ENCODE assay signal across 18 cellular contexts in the genomic region with DNA sequence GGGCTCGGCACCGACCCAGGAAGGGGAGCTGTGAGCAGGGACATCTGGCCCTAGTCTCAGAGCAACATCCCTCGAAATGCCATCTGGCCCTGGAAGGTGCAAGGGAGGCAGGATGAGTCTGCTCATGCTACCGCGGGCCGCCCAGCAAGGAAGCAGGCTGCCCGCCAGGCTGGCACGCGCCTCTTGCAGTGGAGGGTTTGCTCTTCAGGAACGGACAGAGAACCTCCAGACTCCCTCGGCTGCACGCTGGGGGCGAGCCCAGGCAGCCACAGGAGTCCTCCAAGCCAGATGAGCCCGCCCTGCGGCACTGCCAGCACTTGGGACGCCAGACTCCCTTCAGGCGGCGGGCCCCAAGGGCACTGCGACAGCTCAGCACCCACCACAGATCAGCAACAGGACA. TPM values are rescaled to one million over a fixed set of nuclear protein-coding genes. Genes with fewer than 3 reads are reported as not detected.
DNase-seq lines count a peak whose midpoint lies in the region; ATAC-seq, FAIRE-seq and TF ChIP-seq lines count a peak whose summit lies in the region.
"Had no signal": no experiment of that assay in that cellular context is flagged by ENCODE, and none has a peak within 500 bp of the region (broad histone marks: within the 10 kb centered on the region; RNA-seq: fewer than 3 reads in every experiment).

No MANE protein-coding gene starts in this region.

- H3K27ac ChIP-seq in HepG2 (ENCODE audit: extremely low read length, insufficient read depth, low read length): no peak overlapping the region
- no peak overlapping the region for H3K27ac ChIP-seq in right lobe of liver
- H3K27ac ChIP-seq: A549; BLaER1 treated with 17β-estradiol and CSF1 and Interleukin-3, amounts not matched to agents 10 nM and 100 nM; PC-9; SJSA1 had no signal

- BruUV-seq in HepG2 (replicated peaks; lab: Mats Ljungman, UMichigan): no TSS peak

- no peak for TF ChIP-seq RAD21 in HepG2 (CRISPR knock-in tag; IDR thresholded peaks at IDR 0.05)

- H3K4me1 ChIP-seq in HepG2 (ENCODE audit: insufficient read depth, low read length) (no peaks in the 10 kb centered on the region), right lobe of liver (peaks cover 0 to 14% (median 5%) of the 10 kb centered on the region in 4 donors), BE2C (peaks cover 5% of the 10 kb centered on the region; the same call in 1 of the 2 replicates)
- H3K4me1 ChIP-seq: HAP-1, SJSA1 had no signal

- H3K4me2 ChIP-seq in HepG2 (ENCODE audit: low read depth, low read length): no peak overlapping the region
- H3K4me2 ChIP-seq: A549; BLaER1 treated with 17β-estradiol and CSF1 and Interleukin-3, amounts not matched to agents 10 nM and 100 nM; PC-9 had no signal

- no peak overlapping the region for H3K9ac ChIP-seq in HepG2 (ENCODE audit: insufficient read depth, low read depth, low read length)

- H3K27me3 ChIP-seq in HepG2 (ENCODE audit: control insufficient read depth in 1 of 2, insufficient read depth in 2 of 2, low read length in 2 of 2) (no peaks in the 10 kb centered on the region), right lobe of liver (no peaks in the 10 kb centered on the region), BE2C (no peaks in the 10 kb centered on the region)
- H3K27me3 ChIP-seq: BLaER1 treated with 17β-estradiol and CSF1 and Interleukin-3, amounts not matched to agents 10 nM and 100 nM; SJSA1 had no signal

- TF ChIP-seq POLR2A in HepG2 (IDR thresholded peaks at IDR 0.05; ENCODE audit: insufficient read depth in 1 of 2, low read depth in 2 of 2, low read length in 2 of 2): no peak
- no peak for TF ChIP-seq POLR2A in right lobe of liver (IDR thresholded peaks at IDR 0.05)

- H4K20me1 ChIP-seq in HepG2 (ENCODE audit: insufficient read depth, low read length): no peaks in the 10 kb centered on the region

- peaks cover 38 to 50% of the 10 kb centered on the region in 2 experiments for H3K36me3 ChIP-seq in HepG2 (replicated peaks in 1 of 2; ENCODE audit: control insufficient read depth in 1 of 2, insufficient read depth in 2 of 2, low read length in 2 of 2)
- peaks cover 0 to 56% (median 24%) of the 10 kb centered on the region in 4 donors for H3K36me3 ChIP-seq in right lobe of liver
- peaks cover 86% of the 10 kb centered on the region for H3K36me3 ChIP-seq in BE2C

- POLR2A ChIA-PET in HepG2 (lab: Yijun Ruan, JAX): no interaction called here

- H3K79me2 ChIP-seq in HepG2 (ENCODE audit: insufficient read depth, low read length): no peaks in the 10 kb centered on the region

- ATAC-seq in HepG2 (no peak), right lobe of liver (no peak), GM21717 (IDR thresholded peaks at IDR 0.05; ENCODE audit: unreplicated experiment) (no peak)
- ATAC-seq: A549; CD8-positive, alpha-beta T cell had no signal

- no peak for TF ChIP-seq CTCF in HepG2 (CRISPR knock-in tag; IDR thresholded peaks at IDR 0.05)
- TF ChIP-seq CTCF in right lobe of liver (IDR thresholded peaks at IDR 0.05): no peak
- no peak for TF ChIP-seq CTCF in BE2C (IDR thresholded peaks at IDR 0.05; ENCODE audit: low read depth, low read length)

- in situ Hi-C loops in HepG2 (cut with HindIII; ENCODE audit: extremely low pct_ligation_motif_present, low pct_unique_long_range_greater_than_20kb): loop anchor here (5.0 kb wide), 1 partner anchor 45 kb away; no protein-coding TSS in a partner anchor

- DNase-seq in HepG2 (ENCODE audit: low spot score) (no peak), right lobe of liver (no peak), NCI-H446 treated with DMSO at 0.1 percent for 48 hours (lab: John Stamatoyannopoulos, UW) (peak; percentile 80), cerebellar nuclear complex (lab: John Stamatoyannopoulos, UW) (peak; percentile 7 to 20), T-helper 1 cell (no peak), BE2C (no peak)
- DNase-seq: Calu3; CD8-positive, alpha-beta T cell; NCI-H1092 treated with DMSO at 0.1 percent for 48 hours; NCI-H146; NCI-H2081 treated with DMSO at 0.1 percent for 48 hours; NCI-H526; PC-9 had no signal

- FAIRE-seq in HepG2 (lab: Jason Lieb, UNC): no peak
- FAIRE-seq: A549 had no signal

- H2AFZ ChIP-seq in HepG2 (ENCODE audit: low read length): no peak overlapping the region
- H2AFZ ChIP-seq: PC-9 had no signal

- WGBS in HepG2 (ENCODE audit: low lambda C conversion rate): 91% methylated on average over 6 of the region's 19 CpGs
- no CpG with 5 or more reads among the region's 19 CpGs for WGBS in right lobe of liver (ENCODE audit: insufficient coverage, low coverage, low lambda C conversion rate, missing lambda C conversion rate)

- intact Hi-C loops in HepG2 (cut with micrococcal nuclease; ENCODE audit: unreplicated experiment) (no loop called here), right lobe of liver (cut with DNase I) (no loop called here)

- TF ChIP-seq EP300 in HepG2 (IDR thresholded peaks at IDR 0.05; ENCODE audit: low read depth in 2 of 2, low read length in 2 of 2) (no peak), HepG2 (CRISPR knock-in tag; IDR thresholded peaks at IDR 0.05; ENCODE audit: borderline replicate concordance) (no peak)

- no peaks in the 10 kb centered on the region for H3K9me3 ChIP-seq in HepG2 (ENCODE audit: low read length)
- no peaks in the 10 kb centered on the region for H3K9me3 ChIP-seq in right lobe of liver
- no peaks in the 10 kb centered on the region for H3K9me3 ChIP-seq in BE2C
- H3K9me3 ChIP-seq: A549; BLaER1 treated with 17β-estradiol and CSF1 and Interleukin-3, amounts not matched to agents 10 nM and 100 nM; HAP-1; SJSA1 had no signal

- CTCF ChIA-PET in HepG2 (lab: Yijun Ruan, JAX; ENCODE audit: low intra/inter-chr PET ratio, low total read pairs): no interaction called here

- H3K4me3 ChIP-seq in HepG2 (replicated peaks in 1 of 3; ENCODE audit: insufficient read depth in 1 of 3, low read depth in 2 of 3, low read length in 3 of 3) (no peak overlapping the region), right lobe of liver (no peak overlapping the region), BE2C (ENCODE audit: low read depth, low read length) (no peak overlapping the region)
- H3K4me3 ChIP-seq: A549; BLaER1 treated with 17β-estradiol and CSF1 and Interleukin-3, amounts not matched to agents 10 nM and 100 nM; HAP-1; PC-9; SJSA1 had no signal

RNA-seq across cellular contexts. Expression of gene ATP8B3, which starts 10.1 kb away (rescaled TPM):
- total RNA-seq in HepG2 (2016; rRNA removed; fragmentation: Illumina TruSeq; extraction: Trizol) (1.8 and 2.6 TPM in 2 replicates), right lobe of liver (1 to 10 TPM in 5 of 6 experiments, under 1 TPM in 1; 0.86 to 5.7 (median 3.1) TPM)
- total RNA-seq in HepG2 (2016; cell fraction: cytosol; rRNA removed; fragmentation: Illumina TruSeq; extraction: Trizol; ENCODE audit: low read depth): 0.35 and 0.40 TPM in 2 replicates
- 1.8 and 2.6 TPM in 2 replicates for total RNA-seq in HepG2 (2016; cell fraction: insoluble cytoplasmic fraction; rRNA removed; fragmentation: Illumina TruSeq; extraction: Trizol)
- total RNA-seq in HepG2 (2016; cell fraction: membrane; rRNA removed; fragmentation: Illumina TruSeq; extraction: Trizol): 1.2 and 1.7 TPM in 2 replicates
- total RNA-seq in HepG2 (2016; cell fraction: nucleus; rRNA removed; fragmentation: Illumina TruSeq; extraction: Trizol): 1.9 and 3.5 TPM in 2 replicates
- 5.8 and 5.9 TPM in 2 replicates for polyA plus RNA-seq in HepG2 (2011; rRNA removed)
- polyA plus RNA-seq in HepG2 (2011; cell fraction: cytosol; rRNA removed): 3.8 and 4.8 TPM in 2 replicates
- 10.6 and 12.8 TPM in 2 replicates for polyA plus RNA-seq in HepG2 (2011; cell fraction: nucleus; rRNA removed)
- polyA plus RNA-seq in HepG2 (2012): 2.4 and 2.5 TPM in 2 replicates
- polyA plus RNA-seq in HepG2 (2016; cell fraction: cytosol; fragmentation: Illumina TruSeq; extraction: Trizol; ENCODE audit: low read depth): 0.36 and 0.59 TPM in 2 replicates
- polyA plus RNA-seq in HepG2 (2016; cell fraction: insoluble cytoplasmic fraction; fragmentation: Illumina TruSeq; extraction: Trizol; ENCODE audit: low read depth): 1.1 and 2.2 TPM in 2 replicates
- 0.69 and 0.98 TPM in 2 replicates for polyA plus RNA-seq in HepG2 (2016; cell fraction: membrane; fragmentation: Illumina TruSeq; extraction: Trizol; ENCODE audit: low read depth)
- 9.6 and 11.4 TPM in 2 replicates for polyA plus RNA-seq in HepG2 (2016; cell fraction: nucleus; fragmentation: Illumina TruSeq; extraction: Trizol; ENCODE audit: insufficient read depth, low read depth)
- polyA minus RNA-seq in HepG2 (2011; rRNA and poly(A)+ RNA removed; ENCODE audit: low replicate concordance): 10.3 and 16.8 TPM in 2 replicates
- 4.6 and 5.4 TPM in 2 replicates for polyA minus RNA-seq in HepG2 (2011; cell fraction: cytosol; rRNA and poly(A)+ RNA removed)
- polyA minus RNA-seq in HepG2 (2011; cell fraction: nucleus; rRNA and poly(A)+ RNA removed): 2.7 and 3.0 TPM in 2 replicates
- 0.29 TPM for polyA plus RNA-seq in BE2C (2012; ENCODE audit: insufficient read depth, insufficient read length, low read depth)

RNA-seq across cellular contexts. Expression of gene REXO1, which starts 26.1 kb away (rescaled TPM):
- total RNA-seq in HepG2 (2016; rRNA removed; fragmentation: Illumina TruSeq; extraction: Trizol) (3.0 and 5.0 TPM in 2 replicates), right lobe of liver (10 to 100 TPM in 4 of 6 experiments, 1 to 10 TPM in 2; 8.0 to 17.7 (median 12.6) TPM)
- total RNA-seq in HepG2 (2016; cell fraction: cytosol; rRNA removed; fragmentation: Illumina TruSeq; extraction: Trizol; ENCODE audit: low read depth): 1.1 and 3.2 TPM in 2 replicates
- 4.1 and 5.2 TPM in 2 replicates for total RNA-seq in HepG2 (2016; cell fraction: insoluble cytoplasmic fraction; rRNA removed; fragmentation: Illumina TruSeq; extraction: Trizol)
- 3.9 and 4.2 TPM in 2 replicates for total RNA-seq in HepG2 (2016; cell fraction: membrane; rRNA removed; fragmentation: Illumina TruSeq; extraction: Trizol)
- 6.0 and 7.6 TPM in 2 replicates for total RNA-seq in HepG2 (2016; cell fraction: nucleus; rRNA removed; fragmentation: Illumina TruSeq; extraction: Trizol)
- 11.2 and 13.0 TPM in 2 replicates for polyA plus RNA-seq in HepG2 (2011; rRNA removed)
- polyA plus RNA-seq in HepG2 (2011; cell fraction: cytosol; rRNA removed): 8.7 and 9.8 TPM in 2 replicates
- polyA plus RNA-seq in HepG2 (2011; cell fraction: nucleus; rRNA removed): 91.1 and 123 TPM in 2 replicates
- 13.8 and 15.4 TPM in 2 replicates for polyA plus RNA-seq in HepG2 (2012)
- 1.7 and 1.8 TPM in 2 replicates for polyA plus RNA-seq in HepG2 (2016; cell fraction: cytosol; fragmentation: Illumina TruSeq; extraction: Trizol; ENCODE audit: low read depth)
- 7.3 and 10.0 TPM in 2 replicates for polyA plus RNA-seq in HepG2 (2016; cell fraction: insoluble cytoplasmic fraction; fragmentation: Illumina TruSeq; extraction: Trizol; ENCODE audit: low read depth)
- polyA plus RNA-seq in HepG2 (2016; cell fraction: membrane; fragmentation: Illumina TruSeq; extraction: Trizol; ENCODE audit: low read depth): 5.1 and 5.3 TPM in 2 replicates
- polyA plus RNA-seq in HepG2 (2016; cell fraction: nucleus; fragmentation: Illumina TruSeq; extraction: Trizol; ENCODE audit: insufficient read depth, low read depth): 39.5 and 44.1 TPM in 2 replicates
- polyA minus RNA-seq in HepG2 (2011; rRNA and poly(A)+ RNA removed; ENCODE audit: low replicate concordance): 16.3 and 19.1 TPM in 2 replicates
- polyA minus RNA-seq in HepG2 (2011; cell fraction: cytosol; rRNA and poly(A)+ RNA removed): 5.5 and 7.7 TPM in 2 replicates
- 9.3 and 10.8 TPM in 2 replicates for polyA minus RNA-seq in HepG2 (2011; cell fraction: nucleus; rRNA and poly(A)+ RNA removed)
- 165 TPM for polyA plus RNA-seq in BE2C (2012; ENCODE audit: insufficient read depth, insufficient read length, low read depth)

RNA-seq across cellular contexts. Expression of gene KLF16, which starts 41.2 kb away (rescaled TPM):
- total RNA-seq in HepG2 (2016; rRNA removed; fragmentation: Illumina TruSeq; extraction: Trizol) (6.2 and 6.7 TPM in 2 replicates), right lobe of liver (10 to 100 TPM in 5 of 6 experiments, 1 to 10 TPM in 1; 9.9 to 23.6 (median 10.8) TPM)
- total RNA-seq in HepG2 (2016; cell fraction: cytosol; rRNA removed; fragmentation: Illumina TruSeq; extraction: Trizol; ENCODE audit: low read depth): 2.1 and 2.2 TPM in 2 replicates
- 5.5 and 5.9 TPM in 2 replicates for total RNA-seq in HepG2 (2016; cell fraction: insoluble cytoplasmic fraction; rRNA removed; fragmentation: Illumina TruSeq; extraction: Trizol)
- total RNA-seq in HepG2 (2016; cell fraction: membrane; rRNA removed; fragmentation: Illumina TruSeq; extraction: Trizol): 8.3 and 8.9 TPM in 2 replicates
- total RNA-seq in HepG2 (2016; cell fraction: nucleus; rRNA removed; fragmentation: Illumina TruSeq; extraction: Trizol): 4.0 and 4.8 TPM in 2 replicates
- polyA plus RNA-seq in HepG2 (2011; rRNA removed): 3.5 and 4.7 TPM in 2 replicates
- 3.7 and 7.0 TPM in 2 replicates for polyA plus RNA-seq in HepG2 (2011; cell fraction: cytosol; rRNA removed)
- 16.7 and 31.9 TPM in 2 replicates for polyA plus RNA-seq in HepG2 (2011; cell fraction: nucleus; rRNA removed)
- 8.3 and 9.4 TPM in 2 replicates for polyA plus RNA-seq in HepG2 (2012)
- polyA plus RNA-seq in HepG2 (2016; cell fraction: cytosol; fragmentation: Illumina TruSeq; extraction: Trizol; ENCODE audit: low read depth): 3.2 and 3.4 TPM in 2 replicates
- 12.0 and 14.3 TPM in 2 replicates for polyA plus RNA-seq in HepG2 (2016; cell fraction: insoluble cytoplasmic fraction; fragmentation: Illumina TruSeq; extraction: Trizol; ENCODE audit: low read depth)
- polyA plus RNA-seq in HepG2 (2016; cell fraction: membrane; fragmentation: Illumina TruSeq; extraction: Trizol; ENCODE audit: low read depth): 8.9 and 9.3 TPM in 2 replicates
- 11.4 and 12.0 TPM in 2 replicates for polyA plus RNA-seq in HepG2 (2016; cell fraction: nucleus; fragmentation: Illumina TruSeq; extraction: Trizol; ENCODE audit: insufficient read depth, low read depth)
- polyA minus RNA-seq in HepG2 (2011; rRNA and poly(A)+ RNA removed; ENCODE audit: low replicate concordance): 3.1 and 9.7 TPM in 2 replicates
- polyA minus RNA-seq in HepG2 (2011; cell fraction: cytosol; rRNA and poly(A)+ RNA removed): 8.9 and 15.3 TPM in 2 replicates
- 2.1 and 2.2 TPM in 2 replicates for polyA minus RNA-seq in HepG2 (2011; cell fraction: nucleus; rRNA and poly(A)+ RNA removed)
- 112 TPM for polyA plus RNA-seq in BE2C (2012; ENCODE audit: insufficient read depth, insufficient read length, low read depth)

Comparison
In these comparisons a context has a peak if more than half of its experiments do, and no peak if none do; other contexts are left out.
1. DNase-seq: peak in NCI-H446 treated with DMSO at 0.1 percent for 48 hours (single experiment) and cerebellar nuclear complex (2 of 2); none in HepG2 (single experiment), right lobe of liver (0 of 3), T-helper 1 cell (0 of 5) and BE2C (single experiment).